Comparison of ENCODE assay signal across 9 cellular contexts in genomic region chr2:227766361-227766883, GRCh38. TPM values are rescaled to one million over a fixed set of nuclear protein-coding genes. Genes with fewer than 3 reads are reported as not detected.
DNase-seq lines count a peak whose midpoint lies in the region; ATAC-seq and TF ChIP-seq lines count a peak whose summit lies in the region.
"Had no signal": no experiment of that assay in that cellular context is flagged by ENCODE, and none has a peak within 500 bp of the region (broad histone marks: within the 10 kb centered on the region; RNA-seq: fewer than 3 reads in every experiment).

No MANE protein-coding gene starts in this region.

- peak overlapping the region; percentile 26 for H3K9ac ChIP-seq in mesenchymal stem cell (ENCODE audit: low read length)

- no peak overlapping the region for H2BK12ac ChIP-seq in mesenchymal stem cell (ENCODE audit: low read length in 2 of 2)

- no peak overlapping the region for H4K91ac ChIP-seq in mesenchymal stem cell (ENCODE audit: low read length)

- H3K4me2 ChIP-seq in mesenchymal stem cell (ENCODE audit: low read length, poor library complexity, severe bottlenecking), result no peak overlapping the region

- H3K4me1 ChIP-seq in BE2C, result no peaks in the 10 kb centered on the region
- peaks cover 9% of the 10 kb centered on the region for H3K4me1 ChIP-seq in mesenchymal stem cell (ENCODE audit: control insufficient read depth, insufficient read depth, low read depth, low read length)

- H3K9me3 ChIP-seq in BE2C (no peaks in the 10 kb centered on the region), mesenchymal stem cell (ENCODE audit: control insufficient read depth, low read length) (no peaks in the 10 kb centered on the region)

- H2AFZ ChIP-seq in mesenchymal stem cell (ENCODE audit: low read depth, low read length), result no peak overlapping the region

- H3K27ac ChIP-seq in dorsolateral prefrontal cortex, result peak overlapping the region in 7 of 59 donors; percentile 18 to 61 (median 44)
- peak overlapping the region; percentile 67 for H3K27ac ChIP-seq in mesenchymal stem cell (ENCODE audit: low read length, poor library complexity, severe bottlenecking)

- H3K27me3 ChIP-seq in BE2C (no peaks in the 10 kb centered on the region), dorsolateral prefrontal cortex (no peaks in the 10 kb centered on the region), mesenchymal stem cell (ENCODE audit: control insufficient read depth in 1 of 2, insufficient read depth in 1 of 2, low read length in 2 of 2) (no peaks in the 10 kb centered on the region)

- no peaks in the 10 kb centered on the region for H3K79me1 ChIP-seq in mesenchymal stem cell (replicated peaks; ENCODE audit: low read length, poor library complexity, severe bottlenecking)

- no peak overlapping the region for H2BK120ac ChIP-seq in mesenchymal stem cell (ENCODE audit: low read depth, low read length)

- H2BK15ac ChIP-seq in mesenchymal stem cell (ENCODE audit: low read depth, poor library complexity, severe bottlenecking), result no peak overlapping the region

- no peak overlapping the region for H2BK5ac ChIP-seq in mesenchymal stem cell (ENCODE audit: low read depth, low read length, poor library complexity, severe bottlenecking)

- H3K23ac ChIP-seq in mesenchymal stem cell (ENCODE audit: low read length in 2 of 2), result no peak overlapping the region

- 32% methylated on average over 12 of the region's 12 CpGs for WGBS in mesenchymal stem cell

- no peak overlapping the region for H3K14ac ChIP-seq in mesenchymal stem cell (ENCODE audit: low read length in 2 of 2)

- H3K36me3 ChIP-seq in BE2C (no peaks in the 10 kb centered on the region), mesenchymal stem cell (ENCODE audit: control insufficient read depth in 1 of 2, insufficient read depth in 2 of 2, low read depth in 1 of 2, low read length in 2 of 2) (no peaks in the 10 kb centered on the region)

- ATAC-seq in GM18870 (IDR thresholded peaks at IDR 0.05; ENCODE audit: unreplicated experiment) (peak; percentile 91), HG03095 (IDR thresholded peaks at IDR 0.05; ENCODE audit: unreplicated experiment) (peak; percentile 97)

- H3K4me3 ChIP-seq in BE2C (ENCODE audit: low read depth, low read length) (no peak overlapping the region), dorsolateral prefrontal cortex (no peak overlapping the region), mesenchymal stem cell (ENCODE audit: insufficient read depth in 1 of 2, low read depth in 1 of 2, low read length in 2 of 2) (no peak overlapping the region)

- DNase-seq in BE2C (peak; percentile 80), NCI-H460 (ENCODE audit: extremely low read depth, low read depth) (peak; percentile 88), dorsolateral prefrontal cortex (peak; percentile 57 to 83 (median 78)), mesenchymal stem cell (peak; percentile 73)
- DNase-seq in activated CD4-positive, alpha-beta T cell treated with anti-CD3 and anti-CD28 coated beads, Interleukin-2, amount 50 U/mL, for 1 hour, result peak; percentile 55
- DNase-seq in stimulated activated CD8-positive, alpha-beta memory T cell treated with anti-CD3 and anti-CD28 coated beads, Interleukin-15, amount 100 ng/mL, for 48 hours (ENCODE audit: low read depth in 2 of 2), result peak; percentile 21 to 36

- H3K18ac ChIP-seq in mesenchymal stem cell (ENCODE audit: low read depth in 1 of 2, low read length in 2 of 2), result no peak overlapping the region

- intact Hi-C loops in dorsolateral prefrontal cortex (cut with DNase I), result loop anchor here (1.0 to 10.0 kb wide), 9 partner anchors 96 to 634 kb away; partner anchors contain the start of genes AGFG1 (in 1 of the 2) and MFF (in 1 of the 2)

- no peak overlapping the region for H3K4ac ChIP-seq in mesenchymal stem cell (ENCODE audit: low read depth in 1 of 2, low read length in 2 of 2)

- H2AK5ac ChIP-seq in mesenchymal stem cell (ENCODE audit: low read length, severe bottlenecking), result peak overlapping the region; percentile 20

- H4K8ac ChIP-seq in mesenchymal stem cell (ENCODE audit: low read length), result no peak overlapping the region

- TF ChIP-seq CTCF in BE2C (IDR thresholded peaks at IDR 0.05; ENCODE audit: low read depth, low read length), result peak; percentile 84
- TF ChIP-seq CTCF in dorsolateral prefrontal cortex (IDR thresholded peaks at IDR 0.05 in 54 of 56, conservative IDR thresholded peaks at IDR 0.05 in 2 of 56; ENCODE audit: low read depth in 1 of 56, partially characterized antibody in 56 of 56), result peak; percentile 81 to 98 (median 91)

RNA-seq across cellular contexts. Expression of gene SCYGR8, which starts 20.7 kb away (rescaled TPM):
- polyA plus RNA-seq in BE2C (2012; ENCODE audit: insufficient read depth, insufficient read length, low read depth), result not detected
- total RNA-seq in NCI-H460 (2014; rRNA removed; shearing (Covaris generic)), result not detected in 2 replicates
- polyA plus RNA-seq in NCI-H460 (2014; cell fraction: nucleus; rRNA removed), result not detected in 2 replicates
- not detected for total RNA-seq in dorsolateral prefrontal cortex
- not detected for polyA plus RNA-seq in mesenchymal stem cell (2013, experiment 1 of 2)
- polyA plus RNA-seq in mesenchymal stem cell (2013, experiment 2 of 2), result not detected
- total RNA-seq: T-helper 2 cell treated with Interferon-gamma antibody and Interleukin-4, amounts not matched to agents 100 ng/mL and 5 ng/mL, for 36 hours had no signal

RNA-seq across cellular contexts. Expression of gene SCYGR7, which starts 38.3 kb away (rescaled TPM):
- not detected for polyA plus RNA-seq in BE2C (2012; ENCODE audit: insufficient read depth, insufficient read length, low read depth)
- total RNA-seq in NCI-H460 (2014; rRNA removed; shearing (Covaris generic)), result not detected in 2 replicates
- polyA plus RNA-seq in NCI-H460 (2014; cell fraction: nucleus; rRNA removed), result not detected in 2 replicates
- total RNA-seq in dorsolateral prefrontal cortex, result not detected
- not detected for polyA plus RNA-seq in mesenchymal stem cell (2013, experiment 1 of 2)
- polyA plus RNA-seq in mesenchymal stem cell (2013, experiment 2 of 2), result not detected
- total RNA-seq: T-helper 2 cell treated with Interferon-gamma antibody and Interleukin-4, amounts not matched to agents 100 ng/mL and 5 ng/mL, for 36 hours had no signal

RNA-seq across cellular contexts. Expression of gene SCYGR6, which starts 41.9 kb away (rescaled TPM):
- polyA plus RNA-seq in BE2C (2012; ENCODE audit: insufficient read depth, insufficient read length, low read depth), result not detected
- total RNA-seq in NCI-H460 (2014; rRNA removed; shearing (Covaris generic)), result not detected in 2 replicates
- polyA plus RNA-seq in NCI-H460 (2014; cell fraction: nucleus; rRNA removed), result not detected in 2 replicates
- not detected for total RNA-seq in dorsolateral prefrontal cortex
- polyA plus RNA-seq in mesenchymal stem cell (2013, experiment 1 of 2), result not detected
- polyA plus RNA-seq in mesenchymal stem cell (2013, experiment 2 of 2), result not detected
- total RNA-seq: T-helper 2 cell treated with Interferon-gamma antibody and Interleukin-4, amounts not matched to agents 100 ng/mL and 5 ng/mL, for 36 hours had no signal

RNA-seq across cellular contexts. Expression of gene CCL20, which starts 47.2 kb away (rescaled TPM):
- not detected for polyA plus RNA-seq in BE2C (2012; ENCODE audit: insufficient read depth, insufficient read length, low read depth)
- 7.1 and 10.8 TPM in 2 replicates for total RNA-seq in NCI-H460 (2014; rRNA removed; shearing (Covaris generic))
- 11.8 and 17.3 TPM in 2 replicates for polyA plus RNA-seq in NCI-H460 (2014; cell fraction: nucleus; rRNA removed)
- 1 to 10 TPM in 7 of 120 experiments, under 1 TPM in 4, not detected in 109; 0.69 to 1.7 (median 1.1) TPM for total RNA-seq in dorsolateral prefrontal cortex
- polyA plus RNA-seq in mesenchymal stem cell (2013, experiment 1 of 2), result 1.2 TPM
- polyA plus RNA-seq in mesenchymal stem cell (2013, experiment 2 of 2), result 1.2 TPM
- total RNA-seq: T-helper 2 cell treated with Interferon-gamma antibody and Interleukin-4, amounts not matched to agents 100 ng/mL and 5 ng/mL, for 36 hours had no signal

RNA-seq across cellular contexts. Expression of gene SLC19A3, which starts 48.6 kb away (rescaled TPM):
- polyA plus RNA-seq in BE2C (2012; ENCODE audit: insufficient read depth, insufficient read length, low read depth), result 0.91 TPM
- total RNA-seq in NCI-H460 (2014; rRNA removed; shearing (Covaris generic)), result 9.7 and 12.3 TPM in 2 replicates
- 10.2 and 25.7 TPM in 2 replicates for polyA plus RNA-seq in NCI-H460 (2014; cell fraction: nucleus; rRNA removed)
- 10 to 100 TPM in 14 of 120 experiments, 1 to 10 TPM in 106; 2.8 to 14.0 (median 6.4) TPM for total RNA-seq in dorsolateral prefrontal cortex
- polyA plus RNA-seq in mesenchymal stem cell (2013, experiment 1 of 2), result 0.06 TPM
- polyA plus RNA-seq in mesenchymal stem cell (2013, experiment 2 of 2), result 0.03 TPM
- total RNA-seq: T-helper 2 cell treated with Interferon-gamma antibody and Interleukin-4, amounts not matched to agents 100 ng/mL and 5 ng/mL, for 36 hours had no signal

Comparison
In these comparisons a context has a peak if more than half of its experiments do, and no peak if none do; other contexts are left out.
1. DNase-seq: peak in every context shown above with its lines; median percentile 88 in NCI-H460; 80 in BE2C; 78 in dorsolateral prefrontal cortex; 73 in mesenchymal stem cell; 55 in activated CD4-positive, alpha-beta T cell treated with anti-CD3 and anti-CD28 coated beads, Interleukin-2, amount 50 U/mL, for 1 hour; 28 in stimulated activated CD8-positive, alpha-beta memory T cell treated with anti-CD3 and anti-CD28 coated beads, Interleukin-15, amount 100 ng/mL, for 48 hours.